ENCODE assay signal across 9 cellular contexts in the genomic region with DNA sequence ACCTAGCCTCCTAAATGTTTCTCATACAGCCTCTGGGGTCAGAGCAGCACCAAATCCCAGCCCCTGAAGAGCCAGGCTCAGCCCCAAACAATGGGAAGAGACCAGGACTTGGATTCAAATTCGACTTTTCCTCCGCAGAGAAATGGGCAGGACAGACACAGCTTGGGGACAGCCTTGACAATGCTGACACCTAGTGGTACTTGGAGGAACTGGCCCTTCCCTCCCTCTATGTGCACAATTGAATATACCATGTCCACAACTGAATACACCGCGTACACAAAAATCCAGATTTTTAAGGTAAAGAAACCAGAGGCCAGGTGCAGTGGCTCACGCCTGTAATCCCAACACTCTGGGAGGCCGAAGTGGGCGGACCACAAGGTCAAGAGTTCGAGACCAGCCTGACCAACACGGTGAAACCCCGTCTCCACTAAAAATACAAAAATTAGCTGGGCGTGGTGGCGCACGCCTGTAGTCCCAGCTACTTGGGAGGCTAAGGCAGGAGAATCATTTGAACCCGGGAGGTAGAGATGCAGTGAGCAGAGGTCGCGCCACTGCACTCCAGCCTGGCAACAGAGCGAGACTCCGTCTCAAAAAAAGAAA. TPM values are rescaled to one million over a fixed set of nuclear protein-coding genes. Genes with fewer than 3 reads are reported as not detected.
DNase-seq lines count a peak whose midpoint lies in the region; ATAC-seq and TF ChIP-seq lines count a peak whose summit lies in the region.
"Not testable (repeated sequence)": the region's sequence is repeated elsewhere in the genome, so short reads cannot be mapped to it uniquely, and the experiment has no call there.
"Had no signal": no experiment of that assay in that cellular context is flagged by ENCODE, and none has a peak within 500 bp of the region (broad histone marks: within the 10 kb centered on the region; RNA-seq: fewer than 3 reads in every experiment).

No MANE protein-coding gene starts in this region.

- TF ChIP-seq CTCF in AG09319 (IDR thresholded peaks at IDR 0.05; ENCODE audit: low read depth, low read length) (peak; percentile 97), epithelial cell of proximal tubule (conservative IDR thresholded peaks at IDR 0.05; ENCODE audit: low read depth, low read length) (peak; percentile 98)

- H3K27ac Mint-ChIP-seq in activated T-helper 17 cell treated with anti-CD3 and anti-CD28 coated beads, Interleukin-2, amount 50 U/mL, for 72 hours, result not testable (repeated sequence)

- not testable (repeated sequence) for H3K9me3 Mint-ChIP-seq in activated T-helper 17 cell treated with anti-CD3 and anti-CD28 coated beads, Interleukin-2, amount 50 U/mL, for 72 hours

- not testable (repeated sequence) for H3K27me3 Mint-ChIP-seq in activated T-helper 17 cell treated with anti-CD3 and anti-CD28 coated beads, Interleukin-2, amount 50 U/mL, for 72 hours

- H3K4me1 Mint-ChIP-seq in activated T-helper 17 cell treated with anti-CD3 and anti-CD28 coated beads, Interleukin-2, amount 50 U/mL, for 72 hours, result not testable (repeated sequence)

- DNase-seq in AG09319 (ENCODE audit: extremely low read depth, low read depth) (peak; percentile 15), GM19240 (ENCODE audit: insufficient read length, low spot score) (peak; percentile 84), NCI-H187 (lab: John Stamatoyannopoulos, UW) (peak; percentile 33 to 77), SKM-1 treated with dmso at 0.1 percent for 144 hours (lab: John Stamatoyannopoulos, UW; ENCODE audit: unreplicated experiment) (peak; percentile 44), lung microvascular endothelial cell (ENCODE audit: low read depth in 2 of 2) (peak; percentile 71 to 81)
- not testable (repeated sequence) for DNase-seq in epithelial cell of proximal tubule (ENCODE audit: low read depth)
- DNase-seq in stimulated activated CD4-positive, alpha-beta T cell treated with anti-CD3 and anti-CD28 coated beads, Interleukin-4, amount 100 ng/mL, for 1 hour, result peak; percentile 66

- not testable (repeated sequence) for H3K4me3 Mint-ChIP-seq in activated T-helper 17 cell treated with anti-CD3 and anti-CD28 coated beads, Interleukin-2, amount 50 U/mL, for 72 hours

- H3K4me3 ChIP-seq in epithelial cell of proximal tubule (ENCODE audit: low read depth, low read length), result not testable (repeated sequence)

- H3K36me3 Mint-ChIP-seq in activated T-helper 17 cell treated with anti-CD3 and anti-CD28 coated beads, Interleukin-2, amount 50 U/mL, for 72 hours (ENCODE audit: low read depth), result not testable (repeated sequence)

- ATAC-seq in activated T-helper 17 cell treated with anti-CD3 and anti-CD28 coated beads, Interleukin-2, amount 50 U/mL, for 72 hours (replicated peaks), result peak; percentile 82

RNA-seq across cellular contexts. Expression of gene FBXO2, which starts 11.7 kb away (rescaled TPM):
- total RNA-seq in activated T-helper 17 cell treated with anti-CD3 and anti-CD28 coated beads, Interleukin-2, amount 50 U/mL, for 72 hours, result 1 to 10 TPM; 1.3 to 4.0 TPM
- total RNA-seq in epithelial cell of proximal tubule (0.51 and 6.5 TPM in 2 replicates), lung microvascular endothelial cell (2.2 and 3.5 TPM in 2 replicates)
- total RNA-seq: SJSA1 had no signal

RNA-seq across cellular contexts. Expression of gene FBXO44, which starts 12.2 kb away (rescaled TPM):
- 10 to 100 TPM; 13.8 to 21.7 TPM for total RNA-seq in activated T-helper 17 cell treated with anti-CD3 and anti-CD28 coated beads, Interleukin-2, amount 50 U/mL, for 72 hours
- 8.0 and 13.7 TPM in 2 replicates for total RNA-seq in epithelial cell of proximal tubule
- total RNA-seq in lung microvascular endothelial cell, result 7.4 and 9.9 TPM in 2 replicates

RNA-seq across cellular contexts. Expression of gene FBXO6, which starts 21.5 kb away (rescaled TPM):
- total RNA-seq in activated T-helper 17 cell treated with anti-CD3 and anti-CD28 coated beads, Interleukin-2, amount 50 U/mL, for 72 hours, result 1 to 10 TPM; 2.0 to 6.2 TPM
- total RNA-seq in epithelial cell of proximal tubule (6.3 and 6.9 TPM in 2 replicates), lung microvascular endothelial cell (2.2 and 2.6 TPM in 2 replicates)

RNA-seq across cellular contexts. Expression of gene MAD2L2, which starts 38.4 kb away (rescaled TPM):
- 10 to 100 TPM; 63.1 to 63.3 TPM for total RNA-seq in activated T-helper 17 cell treated with anti-CD3 and anti-CD28 coated beads, Interleukin-2, amount 50 U/mL, for 72 hours
- total RNA-seq in epithelial cell of proximal tubule (89.4 and 127 TPM in 2 replicates), lung microvascular endothelial cell (23.0 and 27.7 TPM in 2 replicates)

RNA-seq across cellular contexts. Expression of gene DRAXIN, which starts 49.0 kb away (rescaled TPM):
- under 1 TPM; 0.04 to 0.13 TPM for total RNA-seq in activated T-helper 17 cell treated with anti-CD3 and anti-CD28 coated beads, Interleukin-2, amount 50 U/mL, for 72 hours
- under 0.01 and 0.12 TPM in 2 replicates for total RNA-seq in epithelial cell of proximal tubule
- total RNA-seq in lung microvascular endothelial cell, result under 0.01 and 0.22 TPM in 2 replicates
- total RNA-seq: SJSA1 had no signal
